Comparison of ENCODE assay signal across 8 cellular contexts in the genomic region with DNA sequence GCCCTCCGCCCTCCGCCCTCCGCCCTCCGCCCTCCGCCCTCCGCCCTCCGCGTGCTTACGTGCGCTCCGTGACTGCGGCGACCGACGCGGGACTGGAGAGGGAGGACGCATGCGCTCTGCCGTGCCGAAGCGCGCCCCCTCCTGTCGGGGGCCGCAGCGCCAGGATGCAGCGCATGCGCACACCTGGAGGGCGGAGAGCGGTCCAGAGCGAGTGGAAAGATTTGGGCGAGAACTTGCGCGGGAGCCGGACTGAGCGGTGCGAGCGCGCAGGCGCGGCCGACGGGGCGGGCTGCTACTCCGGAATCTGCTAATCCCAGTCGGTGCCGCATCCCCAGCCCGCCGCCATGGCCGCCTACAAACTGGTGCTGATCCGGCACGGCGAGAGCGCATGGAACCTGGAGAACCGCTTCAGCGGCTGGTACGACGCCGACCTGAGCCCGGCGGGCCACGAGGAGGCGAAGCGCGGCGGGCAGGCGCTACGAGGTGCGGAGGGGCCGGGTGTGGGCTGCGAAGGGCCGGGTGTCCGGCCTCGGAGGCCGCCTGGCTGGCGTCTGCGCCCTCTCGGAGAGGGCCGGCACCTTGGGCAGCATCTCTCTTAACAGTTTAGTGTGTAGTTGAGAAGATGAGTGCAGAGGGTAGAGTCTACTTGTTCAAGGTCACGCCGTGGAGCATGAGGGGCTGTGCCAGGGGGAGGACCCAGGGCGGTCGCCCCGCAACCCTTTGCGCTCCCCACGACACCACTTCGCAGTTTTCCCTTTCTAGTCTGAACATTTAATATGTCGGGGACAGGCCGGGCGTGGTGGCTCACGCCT. TPM values are rescaled to one million over a fixed set of nuclear protein-coding genes. Genes with fewer than 3 reads are reported as not detected.
DNase-seq lines count a peak whose midpoint lies in the region; ATAC-seq and TF ChIP-seq lines count a peak whose summit lies in the region.

A gene (plus strand): TSS at position 228 of the 812 bp plus-strand sequence. CDS start 117 bp downstream, at position 345.

- H3K9me3 Mint-ChIP-seq in activated naive CD8-positive, alpha-beta T cell treated with anti-CD3 and anti-CD28 coated beads, Interleukin-2, amount 50 U/mL, for 24 hours, result peaks cover 4% of the 10 kb centered on the region
- no peaks in the 10 kb centered on the region for H3K9me3 Mint-ChIP-seq in type B pancreatic cell

- peak; percentile 83 for ATAC-seq in HG02763 (IDR thresholded peaks at IDR 0.05; ENCODE audit: unreplicated experiment)
- ATAC-seq in activated naive CD8-positive, alpha-beta T cell treated with anti-CD3 and anti-CD28 coated beads, Interleukin-2, amount 50 U/mL, for 24 hours, result peak; percentile 73

- peak within 1 kb of the TSS; percentile 94 for H3K4me3 Mint-ChIP-seq in activated naive CD8-positive, alpha-beta T cell treated with anti-CD3 and anti-CD28 coated beads, Interleukin-2, amount 50 U/mL, for 24 hours
- peak within 1 kb of the TSS; percentile 94 for H3K4me3 Mint-ChIP-seq in type B pancreatic cell

- TF ChIP-seq CTCF in GM12874 (IDR thresholded peaks at IDR 0.05; ENCODE audit: insufficient read depth, low read depth, low read length) (peak; percentile 92), cardiac muscle cell (IDR thresholded peaks at IDR 0.05; ENCODE audit: low read depth, low read length) (peak; percentile 60), type B pancreatic cell (conservative IDR thresholded peaks at IDR 0.05) (peak; percentile 68)

- H3K9me3 ChIP-seq in cardiac muscle cell (ENCODE audit: low read depth), result no peaks in the 10 kb centered on the region

- peak within 1 kb of the TSS; percentile 100 for H3K27ac Mint-ChIP-seq in activated naive CD8-positive, alpha-beta T cell treated with anti-CD3 and anti-CD28 coated beads, Interleukin-2, amount 50 U/mL, for 24 hours
- peak within 1 kb of the TSS; percentile 91 for H3K27ac Mint-ChIP-seq in type B pancreatic cell

- H3K36me3 Mint-ChIP-seq in activated naive CD8-positive, alpha-beta T cell treated with anti-CD3 and anti-CD28 coated beads, Interleukin-2, amount 50 U/mL, for 24 hours (ENCODE audit: low read depth), result peaks cover 52% of the 10 kb centered on the region
- H3K36me3 Mint-ChIP-seq in type B pancreatic cell, result peaks cover 5% of the 10 kb centered on the region

- H3K4me1 Mint-ChIP-seq in activated naive CD8-positive, alpha-beta T cell treated with anti-CD3 and anti-CD28 coated beads, Interleukin-2, amount 50 U/mL, for 24 hours, result peaks cover 69% of the 10 kb centered on the region
- peaks cover 12% of the 10 kb centered on the region for H3K4me1 Mint-ChIP-seq in type B pancreatic cell (ENCODE audit: unreplicated experiment)

- H3K27me3 Mint-ChIP-seq in activated naive CD8-positive, alpha-beta T cell treated with anti-CD3 and anti-CD28 coated beads, Interleukin-2, amount 50 U/mL, for 24 hours, result peaks cover 2% of the 10 kb centered on the region
- H3K27me3 Mint-ChIP-seq in type B pancreatic cell, result no peaks in the 10 kb centered on the region

- peaks cover 11% of the 10 kb centered on the region for H3K4me1 ChIP-seq in cardiac muscle cell (ENCODE audit: low read depth)

- peaks cover 19% of the 10 kb centered on the region for H3K36me3 ChIP-seq in cardiac muscle cell

- peak; percentile 87 to 94 (median 89) for DNase-seq in NCI-H1417 (lab: John Stamatoyannopoulos, UW)
- peak; percentile 73 to 90 for DNase-seq in SW 1271 (lab: John Stamatoyannopoulos, UW)
- peak; percentile 97 for DNase-seq in activated naive CD8-positive, alpha-beta T cell treated with anti-CD3 and anti-CD28 coated beads, Interleukin-2, amount 50 U/mL, for 24 hours
- peak; percentile 95 to 98 for DNase-seq in cardiac muscle cell (ENCODE audit: low read depth in 1 of 2, low spot score in 1 of 2)
- peak; percentile 95 for DNase-seq in pons (ENCODE audit: low spot score)
- peak; percentile 99 for DNase-seq in type B pancreatic cell (ENCODE audit: extremely low spot score, unreplicated experiment)

- no peaks in the 10 kb centered on the region for H3K27me3 ChIP-seq in cardiac muscle cell

- H3K4me3 ChIP-seq in cardiac muscle cell, result peak within 1 kb of the TSS; percentile 62

- peak within 1 kb of the TSS; percentile 68 for H3K27ac ChIP-seq in cardiac muscle cell

RNA-seq across cellular contexts. Expression of the gene that starts here (rescaled TPM):
- total RNA-seq in cardiac muscle cell, result 912 and 1,364 TPM in 2 replicates
- 1,322 and 1,889 TPM in 2 replicates for polyA plus RNA-seq in cardiac muscle cell
- total RNA-seq in type B pancreatic cell (ENCODE audit: low replicate concordance), result 200 and 207 TPM in 2 replicates

Comparison
In these comparisons a context has a peak if more than half of its experiments do, and no peak if none do; other contexts are left out.
1. Peak in every context shown above with its lines: DNase-seq, ATAC-seq, H3K4me3 ChIP-seq and H3K27ac ChIP-seq.